23 cellular contexts compared by ENCODE assay signal in genomic region chr10:25689346-25690095, GRCh38.
"Had no signal": no experiment of that assay in that cellular context is flagged by ENCODE, and none has a peak within 500 bp of the region (broad histone marks: within the 10 kb centered on the region; RNA-seq: fewer than 3 reads in every experiment).

No MANE protein-coding gene starts in this region.

- H3K4me3 ChIP-seq: breast epithelium, colonic mucosa, gastrocnemius medialis, hepatocyte, ovary, psoas muscle, thoracic aorta, uterus had no signal

- H3K27me3 Mint-ChIP-seq: memory B cell; stimulated activated naive CD8-positive, alpha-beta T cell treated with anti-CD3 and anti-CD28 coated beads, Interleukin-15, Interleukin-2, amounts not matched to agents 100 ng/mL and 50 ng/mL, for 24 hours had no signal

- DNase-seq: activated CD4-positive, alpha-beta T cell treated with anti-CD3 and anti-CD28 coated beads for 36 hours; activated CD4-positive, CD25-positive, alpha-beta regulatory T cell; activated naive CD4-positive, alpha-beta T cell; activated T-cell treated with anti-CD3 and anti-CD28 coated beads for 4 hours; activated T-cell treated with anti-CD3 and anti-CD28 coated beads, Interleukin-2, amount 50 U/mL, for 72 hours; central memory CD4-positive, alpha-beta T cell; colonic mucosa; effector CD8-positive, alpha-beta T cell; gastrocnemius medialis; kidney; ovary; psoas muscle; stimulated activated CD4-positive, alpha-beta T cell treated with anti-CD3 and anti-CD28 coated beads, Interleukin-2, amount 100 ng/mL, for 48 hours; T-helper 2 cell; uterus had no signal

- H3K27ac Mint-ChIP-seq: activated CD4-positive, alpha-beta T cell treated with anti-CD3 and anti-CD28 coated beads for 36 hours; activated naive CD4-positive, alpha-beta T cell treated with anti-CD3 and anti-CD28 coated beads, Interleukin-2, amount 50 U/mL, for 72 hours; activated T-cell treated with anti-CD3 and anti-CD28 coated beads, Interleukin-2, amount 50 U/mL, for 72 hours; memory B cell; nephron; stimulated activated naive CD8-positive, alpha-beta T cell treated with anti-CD3 and anti-CD28 coated beads, Interleukin-15, Interleukin-2, amounts not matched to agents 100 ng/mL and 50 ng/mL, for 24 hours; type B pancreatic cell had no signal

- H3K4me1 Mint-ChIP-seq: activated CD4-positive, alpha-beta T cell treated with anti-CD3 and anti-CD28 coated beads for 36 hours; nephron had no signal

- H3K79me2 ChIP-seq: hepatocyte had no signal

- H3K4me1 ChIP-seq: breast epithelium, colonic mucosa, gastrocnemius medialis, psoas muscle, uterus had no signal

- H3K9me3 ChIP-seq: breast epithelium, colonic mucosa, gastrocnemius medialis, ovary, psoas muscle, thoracic aorta, uterus had no signal

- H3K27me3 ChIP-seq: breast epithelium, colonic mucosa, gastrocnemius medialis, hepatocyte, ovary, uterus had no signal

- H3K9me3 Mint-ChIP-seq: activated T-cell treated with anti-CD3 and anti-CD28 coated beads, Interleukin-2, amount 50 U/mL, for 72 hours; nephron; stimulated activated naive CD8-positive, alpha-beta T cell treated with anti-CD3 and anti-CD28 coated beads, Interleukin-15, Interleukin-2, amounts not matched to agents 100 ng/mL and 50 ng/mL, for 24 hours; type B pancreatic cell had no signal

- H3K36me3 Mint-ChIP-seq: activated naive CD4-positive, alpha-beta T cell treated with anti-CD3 and anti-CD28 coated beads, Interleukin-2, amount 50 U/mL, for 72 hours; memory B cell; type B pancreatic cell had no signal

- H3K4me3 Mint-ChIP-seq: activated CD4-positive, alpha-beta T cell treated with anti-CD3 and anti-CD28 coated beads for 36 hours; activated T-cell treated with anti-CD3 and anti-CD28 coated beads, Interleukin-2, amount 50 U/mL, for 72 hours; memory B cell; nephron; stimulated activated naive CD8-positive, alpha-beta T cell treated with anti-CD3 and anti-CD28 coated beads, Interleukin-15, Interleukin-2, amounts not matched to agents 100 ng/mL and 50 ng/mL, for 24 hours; type B pancreatic cell had no signal

- H2AFZ ChIP-seq: hepatocyte had no signal

- H3K4me2 ChIP-seq: hepatocyte had no signal

- H3K27ac ChIP-seq: breast epithelium, colonic mucosa, gastrocnemius medialis, hepatocyte, ovary, psoas muscle, thoracic aorta, uterus had no signal

- H3K36me3 ChIP-seq: breast epithelium, colonic mucosa, gastrocnemius medialis, ovary, thoracic aorta, uterus had no signal

- ATAC-seq: activated CD4-positive, alpha-beta T cell treated with anti-CD3 and anti-CD28 coated beads for 36 hours; activated naive CD4-positive, alpha-beta T cell treated with anti-CD3 and anti-CD28 coated beads, Interleukin-2, amount 50 U/mL, for 72 hours; activated T-cell treated with anti-CD3 and anti-CD28 coated beads, Interleukin-2, amount 50 U/mL, for 72 hours; gastrocnemius medialis; psoas muscle had no signal
